In the genomic region with DNA sequence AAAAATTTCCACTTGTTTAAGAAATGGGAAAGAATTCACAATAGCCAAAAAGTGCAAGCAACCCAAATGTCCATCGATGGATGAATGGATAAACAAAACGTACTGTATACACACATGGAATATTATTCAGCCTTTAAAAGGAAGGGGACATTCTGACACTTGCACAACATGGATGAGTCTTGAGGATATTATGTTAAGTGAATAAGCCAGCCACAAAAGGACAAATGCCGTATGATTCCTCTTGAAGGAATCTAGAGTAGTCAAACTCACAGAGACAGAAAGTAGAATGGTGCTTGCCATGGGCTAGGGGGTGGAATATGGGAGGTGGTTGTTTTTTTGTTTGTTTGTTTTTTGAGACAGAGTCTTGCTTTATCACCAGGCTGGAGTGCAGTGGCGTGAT, we compare ENCODE assay signal across 19 cellular contexts. TPM values are rescaled to one million over a fixed set of nuclear protein-coding genes. Genes with fewer than 3 reads are reported as not detected.
A peak's percentile ranks its signal among the peaks of the same experiment; 100 is the strongest.
DNase-seq lines count a peak whose midpoint lies in the region; ATAC-seq, FAIRE-seq and TF ChIP-seq lines count a peak whose summit lies in the region.
"Had no signal": no experiment of that assay in that cellular context is flagged by ENCODE, and none has a peak within 500 bp of the region (broad histone marks: within the 10 kb centered on the region; RNA-seq: fewer than 3 reads in every experiment).

No MANE protein-coding gene starts in this region.

- no peaks in the 10 kb centered on the region for H3K9me3 Mint-ChIP-seq in type B pancreatic cell
- H3K9me3 Mint-ChIP-seq: IgD-negative memory B cell had no signal

- no peak overlapping the region for H3K4me3 ChIP-seq in HEK293 (ENCODE audit: low read depth, low read length)
- no peak overlapping the region for H3K4me3 ChIP-seq in prostate gland
- H3K4me3 ChIP-seq: A549, Peyer's patch had no signal

- H3K36me3 ChIP-seq in HEK293 (ENCODE audit: control insufficient read depth in 2 of 2, insufficient read depth in 1 of 2, low read length in 2 of 2) (no peaks in the 10 kb centered on the region), prostate gland (no peaks in the 10 kb centered on the region)
- H3K36me3 ChIP-seq: Peyer's patch had no signal

- H3K27me3 Mint-ChIP-seq in type B pancreatic cell, result peaks cover 20% of the 10 kb centered on the region
- H3K27me3 Mint-ChIP-seq: IgD-negative memory B cell had no signal

- intact Hi-C loops in prostate gland (cut with DNase I), result loop anchor here (5.0 kb wide), 1 partner anchor 303 kb away; no protein-coding TSS in a partner anchor

- H3K9me3 ChIP-seq in HEK293 (ENCODE audit: control insufficient read depth, insufficient read depth, low read depth, low read length), result no peaks in the 10 kb centered on the region
- H3K9me3 ChIP-seq in prostate gland, result no peaks in the 10 kb centered on the region
- H3K9me3 ChIP-seq: A549, Peyer's patch had no signal

- H3K27me3 ChIP-seq in prostate gland (replicated peaks; ENCODE audit: insufficient read depth), result no peaks in the 10 kb centered on the region
- H3K27me3 ChIP-seq: Peyer's patch had no signal

- CTCF ChIA-PET in HEK293 (lab: Yijun Ruan, JAX), result interaction anchor here (0.9 to 1.7 kb wide), 3 partner anchors 78 to 302 kb away, joined by 3 to 9 read pairs (median 6); no protein-coding TSS in a partner anchor

- TF ChIP-seq POLR2A in prostate gland (IDR thresholded peaks at IDR 0.05), result no peak

- DNase-seq in AG08396 (ENCODE audit: low spot score) (peak; percentile 16), amniotic epithelial cell (ENCODE audit: low read depth) (peak; percentile 65), fibroblast of peridontal ligament (ENCODE audit: extremely low read depth) (peak; percentile 30), type B pancreatic cell (ENCODE audit: extremely low spot score, unreplicated experiment) (no peak), GM19239 (ENCODE audit: insufficient read length, low spot score) (no peak), prostate gland (ENCODE audit: low spot score) (no peak)
- DNase-seq: DMS79, MV-4-11, NCI-H1417 treated with DMSO at 0.1 percent for 48 hours, NCI-H2029, NCI-H510A treated with DMSO at 0.1 percent for 48 hours, Peyer's patch, SHP77 had no signal

- H3K4me3 Mint-ChIP-seq in type B pancreatic cell, result no peak overlapping the region
- H3K4me3 Mint-ChIP-seq: CD14-positive monocyte, IgD-negative memory B cell had no signal

- ATAC-seq in GM19328 (IDR thresholded peaks at IDR 0.05; ENCODE audit: unreplicated experiment), result no peak
- ATAC-seq: A549 had no signal

- no peak overlapping the region for H3K27ac Mint-ChIP-seq in type B pancreatic cell
- H3K27ac Mint-ChIP-seq: CD14-positive monocyte had no signal

- no peak for FAIRE-seq in GM19239 (lab: Jason Lieb, UNC)
- FAIRE-seq: A549, H1 had no signal

- no peaks in the 10 kb centered on the region for H3K36me3 Mint-ChIP-seq in type B pancreatic cell
- H3K36me3 Mint-ChIP-seq: CD14-positive monocyte, IgD-negative memory B cell had no signal

- TF ChIP-seq CTCF in HEK293 (tag by site-specific recombination; IDR thresholded peaks at IDR 0.05), result no peak
- no peak for TF ChIP-seq CTCF in type B pancreatic cell (conservative IDR thresholded peaks at IDR 0.05)
- TF ChIP-seq CTCF in prostate gland (IDR thresholded peaks at IDR 0.05), result no peak

- no peaks in the 10 kb centered on the region for H3K4me1 Mint-ChIP-seq in type B pancreatic cell (ENCODE audit: unreplicated experiment)

- H3K4me1 ChIP-seq in HEK293 (ENCODE audit: control insufficient read depth, insufficient read depth, low read length), result no peaks in the 10 kb centered on the region; the same call in 1 of the 2 replicates
- H3K4me1 ChIP-seq in prostate gland (replicated peaks), result no peaks in the 10 kb centered on the region

- POLR2A ChIA-PET in HEK293 (lab: Yijun Ruan, JAX), result no interaction called here

- WGBS in prostate gland, result 87% methylated on average over 4 of the region's 4 CpGs

- H3K27ac ChIP-seq in HEK293 (ENCODE audit: extremely low read depth, low read depth, low read length) (no peak overlapping the region), prostate gland (no peak overlapping the region)
- H3K27ac ChIP-seq: A549, Peyer's patch had no signal

TF ChIP-seq in HEK293, 187 proteins besides CTCF, POLR2A, EP300 and RAD21:
- no peak for TF ChIP-seq ZNF785 (tag by site-specific recombination; IDR thresholded peaks at IDR 0.05)
- TF ChIP-seq ZNF146 (tag by site-specific recombination; IDR thresholded peaks at IDR 0.05), result 0 out of 2 replicates have a peak, but pooled peaks have one; percentile 14

RNA-seq across cellular contexts. Expression of a gene that starts 3.8 kb away (rescaled TPM):
- total RNA-seq in type B pancreatic cell (ENCODE audit: low replicate concordance), result 141 and 227 TPM in 2 replicates
- total RNA-seq in prostate gland, result 100 to 1,000 TPM; 171 to 232 TPM

RNA-seq across cellular contexts. Expression of a gene that starts 20.6 kb away (rescaled TPM):
- total RNA-seq in type B pancreatic cell (ENCODE audit: low replicate concordance) (40.4 and 54.2 TPM in 2 replicates), prostate gland (10 to 100 TPM; 20.4 to 47.6 TPM)

Comparison
In these comparisons a context has a peak if more than half of its experiments do, and no peak if none do; other contexts are left out.
1. DNase-seq: peak in AG08396 (single experiment), amniotic epithelial cell (single experiment) and fibroblast of peridontal ligament (single experiment); none in type B pancreatic cell (single experiment), GM19239 (single experiment) and prostate gland (single experiment).